8 cellular contexts compared by ENCODE assay signal in the genomic region with DNA sequence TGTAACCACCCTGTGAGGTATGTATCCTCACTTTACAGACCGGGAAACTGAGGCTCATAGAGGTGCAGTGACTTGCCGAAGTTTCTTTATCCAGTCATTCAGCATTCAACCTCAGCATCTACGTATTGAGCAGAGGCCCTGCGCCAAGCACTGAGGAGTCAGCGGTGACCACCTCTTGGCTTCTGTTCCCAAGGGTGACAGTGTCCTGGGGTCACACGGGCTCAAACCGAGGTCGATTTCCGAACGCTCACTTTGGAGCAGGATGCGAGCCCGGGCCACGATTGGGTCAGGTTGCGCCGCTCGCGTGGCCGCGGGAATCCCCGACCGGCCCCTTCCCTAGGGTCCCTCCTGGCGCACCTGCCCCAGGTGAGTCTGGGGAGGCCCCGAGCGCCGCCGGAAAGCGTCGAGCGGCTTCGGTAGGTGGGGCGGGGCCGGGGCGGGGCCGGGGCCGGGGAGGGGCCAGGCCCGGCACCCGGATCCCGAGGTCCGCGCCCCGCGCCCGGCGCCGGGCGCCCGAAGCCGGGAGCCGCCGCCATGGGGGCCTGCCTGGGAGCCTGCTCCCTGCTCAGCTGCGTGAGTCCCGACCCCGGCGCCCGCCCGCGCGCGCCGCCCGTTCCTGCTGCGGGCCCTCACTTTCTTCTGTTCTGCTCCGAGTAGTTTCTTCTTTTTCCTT. TPM values are rescaled to one million over a fixed set of nuclear protein-coding genes. Genes with fewer than 3 reads are reported as not detected.
A peak's percentile ranks its signal among the peaks of the same experiment; 100 is the strongest.
DNase-seq lines count a peak whose midpoint lies in the region; ATAC-seq and TF ChIP-seq lines count a peak whose summit lies in the region.

A gene (plus strand): TSS at position 482 of the 673 bp plus-strand sequence. CDS start 53 bp downstream, at position 535.

- no peak for ATAC-seq in GM19035 (IDR thresholded peaks at IDR 0.05; ENCODE audit: unreplicated experiment)

- no peak within 1 kb of the TSS for H3K27ac Mint-ChIP-seq in activated naive CD8-positive, alpha-beta T cell treated with anti-CD3 and anti-CD28 coated beads for 36 hours

- no peaks in the 10 kb centered on the region for H3K36me3 ChIP-seq in skeletal muscle satellite cell (ENCODE audit: insufficient read depth, low read length)

- H3K9ac ChIP-seq in skeletal muscle satellite cell (ENCODE audit: low read depth, low read length), result peak within 1 kb of the TSS; percentile 94

- H3K36me3 Mint-ChIP-seq in activated naive CD8-positive, alpha-beta T cell treated with anti-CD3 and anti-CD28 coated beads for 36 hours, result no peaks in the 10 kb centered on the region

- no peaks in the 10 kb centered on the region for H3K9me3 Mint-ChIP-seq in activated naive CD8-positive, alpha-beta T cell treated with anti-CD3 and anti-CD28 coated beads for 36 hours

- DNase-seq in stimulated activated CD4-positive, alpha-beta T cell treated with anti-CD3 and anti-CD28 coated beads, Interleukin-4, amount 100 ng/mL, for 1 hour, result peak; percentile 25
- no peak for DNase-seq in stimulated activated CD4-positive, alpha-beta T cell treated with anti-CD3 and anti-CD28 coated beads, Interleukin-2, amount 100 ng/mL, for 48 hours
- DNase-seq in NB4 (ENCODE audit: low read depth), result peak; percentile 34
- peak; percentile 19 for DNase-seq in activated naive CD8-positive, alpha-beta T cell treated with anti-CD3 and anti-CD28 coated beads for 36 hours
- DNase-seq in hepatic stellate cell (ENCODE audit: low spot score), result peak; percentile 50
- DNase-seq in DMS114 treated with DMSO at 0.1 percent for 48 hours (lab: John Stamatoyannopoulos, UW; ENCODE audit: unreplicated experiment), result no peak

- TF ChIP-seq CTCF in NB4 (IDR thresholded peaks at IDR 0.05; ENCODE audit: low read depth, low read length), result no peak

- no peaks in the 10 kb centered on the region for H3K9me3 ChIP-seq in skeletal muscle satellite cell (replicated peaks; ENCODE audit: low read length)

- H3K4me1 Mint-ChIP-seq in activated naive CD8-positive, alpha-beta T cell treated with anti-CD3 and anti-CD28 coated beads for 36 hours, result peaks cover 4% of the 10 kb centered on the region

- H3K4me3 ChIP-seq in NB4 (ENCODE audit: low read depth, low read length) (peak within 1 kb of the TSS; percentile 47), skeletal muscle satellite cell (ENCODE audit: low read length) (peak within 1 kb of the TSS; percentile 92)

- H3K4me2 ChIP-seq in skeletal muscle satellite cell (ENCODE audit: low read length), result peak within 1 kb of the TSS; percentile 97

- peaks cover 34% of the 10 kb centered on the region for H3K4me1 ChIP-seq in skeletal muscle satellite cell (ENCODE audit: control insufficient read depth, insufficient read depth, low read length)

- no peaks in the 10 kb centered on the region for H3K27me3 ChIP-seq in skeletal muscle satellite cell (ENCODE audit: control insufficient read depth, insufficient read depth, low read length)

- peaks cover 75% of the 10 kb centered on the region for H3K27me3 Mint-ChIP-seq in activated naive CD8-positive, alpha-beta T cell treated with anti-CD3 and anti-CD28 coated beads for 36 hours

- no peak for TF ChIP-seq POLR2A in NB4 (IDR thresholded peaks at IDR 0.05; ENCODE audit: extremely low read depth, insufficient read length)

- peak within 1 kb of the TSS; percentile 74 for H3K4me3 Mint-ChIP-seq in activated naive CD8-positive, alpha-beta T cell treated with anti-CD3 and anti-CD28 coated beads for 36 hours

RNA-seq across cellular contexts. Expression of the gene that starts here (rescaled TPM):
- total RNA-seq in activated naive CD8-positive, alpha-beta T cell treated with anti-CD3 and anti-CD28 coated beads for 36 hours, result under 1 TPM in 1 of 2 experiments, not detected in 1; 0.16 TPM
- 8.1 and 12.0 TPM in 2 replicates for total RNA-seq in skeletal muscle satellite cell (2012; rRNA removed)

Comparison
In these comparisons a context has a peak if more than half of its experiments do, and no peak if none do; other contexts are left out.
1. DNase-seq: peak in stimulated activated CD4-positive, alpha-beta T cell treated with anti-CD3 and anti-CD28 coated beads, Interleukin-4, amount 100 ng/mL, for 1 hour (single experiment), NB4 (single experiment) and hepatic stellate cell (single experiment); none in stimulated activated CD4-positive, alpha-beta T cell treated with anti-CD3 and anti-CD28 coated beads, Interleukin-2, amount 100 ng/mL, for 48 hours (0 of 2) and DMS114 treated with DMSO at 0.1 percent for 48 hours (single experiment).
2. Peak in DNase-seq in activated naive CD8-positive, alpha-beta T cell treated with anti-CD3 and anti-CD28 coated beads for 36 hours; RNA of the gene not detected or under 1 TPM.